Comparison of ENCODE assay signal across 18 cellular contexts in genomic region chr3:62103531-62103930, GRCh38.
A peak's percentile ranks its signal among the peaks of the same experiment; 100 is the strongest.
DNase-seq lines count a peak whose midpoint lies in the region; ATAC-seq and TF ChIP-seq lines count a peak whose summit lies in the region.
"Had no signal": no experiment of that assay in that cellular context is flagged by ENCODE, and none has a peak within 500 bp of the region (broad histone marks: within the 10 kb centered on the region; RNA-seq: fewer than 3 reads in every experiment).

No MANE protein-coding gene starts in this region.

- H3K9ac ChIP-seq in MM.1S (ENCODE audit: low read length): no peak overlapping the region
- H3K9ac ChIP-seq: KMS-11 had no signal

- no peaks in the 10 kb centered on the region for H3K79me2 ChIP-seq in MM.1S (ENCODE audit: low read length)

- H3K27ac ChIP-seq in MM.1S (ENCODE audit: low read length): no peak overlapping the region
- H3K27ac ChIP-seq: A549, KMS-11 had no signal

- no peak for ATAC-seq in HG03139 (IDR thresholded peaks at IDR 0.05; ENCODE audit: unreplicated experiment)
- ATAC-seq: A549 had no signal

- no peaks in the 10 kb centered on the region for H3K9me3 ChIP-seq in MM.1S (replicated peaks; ENCODE audit: insufficient read depth, low read length)
- H3K9me3 ChIP-seq: A549 had no signal

- no peak overlapping the region for H3K4me3 ChIP-seq in MM.1S (ENCODE audit: low read length)
- H3K4me3 ChIP-seq: A549 had no signal

- no peaks in the 10 kb centered on the region for H4K20me1 ChIP-seq in MM.1S (ENCODE audit: insufficient read depth, low read length)

- TF ChIP-seq CTCF in MM.1S (IDR thresholded peaks at IDR 0.05; ENCODE audit: low read length): no peak

- DNase-seq in NCI-H748 (lab: John Stamatoyannopoulos, UW; ENCODE audit: unreplicated experiment) (peak; percentile 19), NCI-H748 treated with DMSO at 0.1 percent for 48 hours (lab: John Stamatoyannopoulos, UW) (no peak), MM.1S (peak; percentile 61), cerebellar cortex (ENCODE audit: low spot score) (peak; percentile 68), RKO (ENCODE audit: low spot score) (no peak)
- no peak for DNase-seq in stimulated activated CD4-positive, alpha-beta T cell treated with anti-CD3 and anti-CD28 coated beads, Interleukin-4, amount 100 ng/mL, for 4 hours
- DNase-seq: DMS79, GOT3, HCEC 1CT, NCI-H1417 treated with DMSO at 0.1 percent for 48 hours, NCI-H2029, NCI-H510A, NCI-H82, OCI-M1, Right ventricle myocardium superior had no signal

- no peaks in the 10 kb centered on the region for H3K27me3 ChIP-seq in MM.1S (replicated peaks; ENCODE audit: insufficient read depth, low read length)

- H3K9me2 ChIP-seq in MM.1S (replicated peaks; ENCODE audit: insufficient read depth, low read length): no peaks in the 10 kb centered on the region

- H3K36me3 ChIP-seq in MM.1S (replicated peaks; ENCODE audit: insufficient read depth, low read length): no peaks in the 10 kb centered on the region

- no peak overlapping the region for H3K4me2 ChIP-seq in MM.1S (ENCODE audit: low read depth, low read length)
- H3K4me2 ChIP-seq: A549, KMS-11 had no signal

- no peaks in the 10 kb centered on the region for H3F3A ChIP-seq in MM.1S (ENCODE audit: insufficient read depth, low read length)

- H2AFZ ChIP-seq in MM.1S (ENCODE audit: low read length): no peak overlapping the region

- no peaks in the 10 kb centered on the region for H3K4me1 ChIP-seq in MM.1S (ENCODE audit: low read length)
- H3K4me1 ChIP-seq: A549 had no signal

Comparison
In these comparisons a context has a peak if more than half of its experiments do, and no peak if none do; other contexts are left out.
1. DNase-seq: peak in NCI-H748 (single experiment), MM.1S (single experiment) and cerebellar cortex (single experiment); none in NCI-H748 treated with DMSO at 0.1 percent for 48 hours (single experiment), stimulated activated CD4-positive, alpha-beta T cell treated with anti-CD3 and anti-CD28 coated beads, Interleukin-4, amount 100 ng/mL, for 4 hours (0 of 2) and RKO (single experiment).